ENCODE assay signal across 1 cellular context in genomic region chr11:35235944-35236666, GRCh38.
TF ChIP-seq lines count a peak whose summit lies in the region.

No MANE protein-coding gene starts in this region.

TF ChIP-seq in HCT116, 20 proteins besides CTCF, POLR2A, EP300 and RAD21 (continued from another document):
- TF ChIP-seq, protein P1, sequence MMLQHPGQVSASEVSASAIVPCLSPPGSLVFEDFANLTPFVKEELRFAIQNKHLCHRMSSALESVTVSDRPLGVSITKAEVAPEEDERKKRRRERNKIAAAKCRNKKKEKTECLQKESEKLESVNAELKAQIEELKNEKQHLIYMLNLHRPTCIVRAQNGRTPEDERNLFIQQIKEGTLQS (IDR thresholded peaks at IDR 0.05) = no peak
- TF ChIP-seq SIN3A (IDR thresholded peaks at IDR 0.05; ENCODE audit: low read depth) (no peak), EGR1 (IDR thresholded peaks at IDR 0.05; ENCODE audit: low read depth) (no peak)
TF ChIP-seq in HCT116: peak in this region for 5.
